8 cellular contexts compared by ENCODE assay signal in genomic region chr9:105656131-105656921, GRCh38. TPM values are rescaled to one million over a fixed set of nuclear protein-coding genes. Genes with fewer than 3 reads are reported as not detected.
DNase-seq lines count a peak whose midpoint lies in the region; ATAC-seq and TF ChIP-seq lines count a peak whose summit lies in the region.

No MANE protein-coding gene starts in this region.

- peak; percentile 54 for ATAC-seq in GM18502 (IDR thresholded peaks at IDR 0.05; ENCODE audit: poor library complexity, unreplicated experiment)
- peak; percentile 48 for ATAC-seq in HG03135 (IDR thresholded peaks at IDR 0.05; ENCODE audit: unreplicated experiment)

- DNase-seq in AG20443 (ENCODE audit: low spot score) (peak; percentile 69), SW480 (ENCODE audit: low spot score) (peak; percentile 35), epithelial cell of esophagus (ENCODE audit: low read depth) (peak; percentile 17), myocyte (ENCODE audit: low read depth) (peak; percentile 53), pons (ENCODE audit: low spot score) (no peak), NCI-H1694 (lab: John Stamatoyannopoulos, UW) (no peak)

- no peak for TF ChIP-seq CTCF in epithelial cell of esophagus (IDR thresholded peaks at IDR 0.05; ENCODE audit: insufficient read depth, low read depth, low read length, missing control alignments)

- peak overlapping the region; percentile 45 for H3K4me3 ChIP-seq in epithelial cell of esophagus (ENCODE audit: low read length)

RNA-seq across cellular contexts. Expression of gene TAL2, which starts 5.9 kb away (rescaled TPM):
- total RNA-seq in myocyte = 2.6 and 10.1 TPM in 2 replicates
- polyA plus RNA-seq in myocyte (2012) = 1.1 TPM

RNA-seq across cellular contexts. Expression of gene TMEM38B, which starts 38.0 kb away (rescaled TPM):
- total RNA-seq in myocyte = 132 and 195 TPM in 2 replicates
- 26.3 TPM for polyA plus RNA-seq in myocyte (2012)

Comparison
In these comparisons a context has a peak if more than half of its experiments do, and no peak if none do; other contexts are left out.
1. DNase-seq: peak in AG20443 (single experiment), SW480 (single experiment), epithelial cell of esophagus (single experiment) and myocyte (single experiment); none in pons (single experiment) and NCI-H1694 (single experiment).